Comparison of ENCODE assay signal across 19 cellular contexts in the genomic region with DNA sequence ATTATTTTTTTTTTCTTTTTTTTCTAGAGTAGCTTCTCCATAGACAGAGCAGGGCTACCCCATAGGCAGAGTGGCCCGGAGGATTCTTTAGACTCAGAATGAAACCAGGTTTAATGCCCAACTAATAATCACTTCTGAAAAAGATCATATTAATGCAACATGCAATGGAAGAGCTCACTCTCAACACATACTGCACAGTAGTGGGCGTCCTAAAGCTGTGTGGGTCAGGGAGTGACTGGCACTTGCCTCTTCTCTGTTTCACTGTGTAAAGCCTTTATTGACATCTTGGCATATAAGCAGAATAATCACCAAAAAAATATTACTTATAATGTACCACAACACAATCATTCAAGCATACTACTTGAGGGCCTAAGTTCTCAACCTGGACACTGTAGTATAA. TPM values are rescaled to one million over a fixed set of nuclear protein-coding genes. Genes with fewer than 3 reads are reported as not detected.
DNase-seq lines count a peak whose midpoint lies in the region; ATAC-seq and TF ChIP-seq lines count a peak whose summit lies in the region.
"Had no signal": no experiment of that assay in that cellular context is flagged by ENCODE, and none has a peak within 500 bp of the region (broad histone marks: within the 10 kb centered on the region; RNA-seq: fewer than 3 reads in every experiment).

No MANE protein-coding gene starts in this region.

- ATAC-seq in GM18498 (IDR thresholded peaks at IDR 0.05; ENCODE audit: unreplicated experiment) (peak; percentile 49), GM21619 (IDR thresholded peaks at IDR 0.05; ENCODE audit: unreplicated experiment) (peak; percentile 53), Panc1 (no peak), omental fat pad (ENCODE audit: low FRiP score) (peak; percentile 14), GM21723 (IDR thresholded peaks at IDR 0.05; ENCODE audit: unreplicated experiment) (no peak), HG02763 (IDR thresholded peaks at IDR 0.05; ENCODE audit: unreplicated experiment) (no peak)
- ATAC-seq: PC-3 had no signal

- peaks cover 29% of the 10 kb centered on the region for H3K36me3 Mint-ChIP-seq in osteocyte (ENCODE audit: unreplicated experiment)

- intact Hi-C loops in Panc1 (cut with micrococcal nuclease; ENCODE audit: unreplicated experiment) = no loop called here

- H3K27ac Mint-ChIP-seq in osteocyte (ENCODE audit: unreplicated experiment) = no peak overlapping the region

- no peak overlapping the region for H3K4me3 ChIP-seq in Panc1 (ENCODE audit: low read depth in 2 of 2, low read length in 2 of 2)
- H3K4me3 ChIP-seq in effector memory CD4-positive, alpha-beta T cell (ENCODE audit: insufficient read depth, low read depth, low read length, poor library complexity, severe bottlenecking) = no peak overlapping the region

- H3K4me3 Mint-ChIP-seq in osteocyte (ENCODE audit: unreplicated experiment) = no peak overlapping the region

- POLR2A ChIA-PET in Panc1 (lab: Charles Lee) = interaction anchor here (0.7 kb wide), 1 partner anchor 21 kb away, joined by 3 read pairs; no protein-coding TSS in a partner anchor

- H3K36me3 ChIP-seq in Panc1 (ENCODE audit: control insufficient read depth, insufficient read depth, low read length) = no peaks in the 10 kb centered on the region
- peaks cover 24% of the 10 kb centered on the region for H3K36me3 ChIP-seq in effector memory CD4-positive, alpha-beta T cell (ENCODE audit: control insufficient read depth, insufficient read depth, low read length)

- no peak for DNase-seq in Panc1 (ENCODE audit: low read depth, low spot score)
- DNase-seq in omental fat pad (ENCODE audit: low spot score) = no peak
- no peak for DNase-seq in osteocyte (ENCODE audit: extremely low spot score, unreplicated experiment)
- no peak for DNase-seq in effector memory CD4-positive, alpha-beta T cell
- DNase-seq: GF-D8, H7, KG1, NCI-H1048, NCI-H1436 treated with DMSO at 0.1 percent for 48 hours, NCI-H2029 treated with DMSO at 0.1 percent for 48 hours, NCI-H2171 treated with DMSO at 0.1 percent for 48 hours, NCI-H446 treated with DMSO at 0.1 percent for 48 hours, NCI-H748 treated with DMSO at 0.1 percent for 48 hours, PC-3 had no signal

- peaks cover 13% of the 10 kb centered on the region for H3K4me1 Mint-ChIP-seq in osteocyte (ENCODE audit: unreplicated experiment)

- H3K27me3 ChIP-seq in Panc1 (ENCODE audit: control insufficient read depth, insufficient read depth, low read length) = no peaks in the 10 kb centered on the region
- no peaks in the 10 kb centered on the region for H3K27me3 ChIP-seq in effector memory CD4-positive, alpha-beta T cell (replicated peaks; ENCODE audit: control insufficient read depth, insufficient read depth, low read length, poor library complexity, severe bottlenecking)

- H3K9me3 ChIP-seq in Panc1 (ENCODE audit: control insufficient read depth, insufficient read depth, low read depth, low read length) = no peaks in the 10 kb centered on the region
- no peaks in the 10 kb centered on the region for H3K9me3 ChIP-seq in effector memory CD4-positive, alpha-beta T cell (ENCODE audit: control insufficient read depth, low read length)

- in situ Hi-C loops in Panc1 (cut with HindIII; ENCODE audit: low pct_unique_long_range_greater_than_20kb, low sequenced_read_pairs) = no loop called here

- TF ChIP-seq CTCF in Panc1 (IDR thresholded peaks at IDR 0.05) = no peak
- TF ChIP-seq CTCF in omental fat pad (IDR thresholded peaks at IDR 0.05) = no peak
- no peak for TF ChIP-seq CTCF in osteocyte (IDR thresholded peaks at IDR 0.05)

- CTCF ChIA-PET in Panc1 (lab: Charles Lee) = no interaction called here

- no peaks in the 10 kb centered on the region for H3K27me3 Mint-ChIP-seq in osteocyte (ENCODE audit: unreplicated experiment)

- H3K4me1 ChIP-seq in Panc1 (ENCODE audit: control insufficient read depth, insufficient read depth, low read length) = no peaks in the 10 kb centered on the region
- H3K4me1 ChIP-seq in effector memory CD4-positive, alpha-beta T cell (ENCODE audit: control insufficient read depth, insufficient read depth, low read length, poor library complexity, severe bottlenecking) = no peaks in the 10 kb centered on the region

- no peak overlapping the region for H3K27ac ChIP-seq in Panc1 (ENCODE audit: low read length)
- H3K27ac ChIP-seq in effector memory CD4-positive, alpha-beta T cell (ENCODE audit: insufficient read depth, low read length, poor library complexity, severe bottlenecking) = no peak overlapping the region
- H3K27ac ChIP-seq: C4-2B had no signal

- TSS peak; percentile 20 for BruUV-seq in Panc1 (replicated peaks; lab: Mats Ljungman, UMichigan)

- no peaks in the 10 kb centered on the region for H3K9me3 Mint-ChIP-seq in osteocyte (ENCODE audit: unreplicated experiment)

RNA-seq across cellular contexts. Expression of gene PWWP2A, which starts 11.1 kb away (rescaled TPM):
- total RNA-seq in Panc1 (2021; ENCODE audit: unreplicated experiment) = 22.6 TPM
- polyA plus RNA-seq in Panc1 (2012; ENCODE audit: insufficient read length) = 10.4 TPM
- total RNA-seq in omental fat pad = 10 to 100 TPM; 18.3 to 47.4 (median 24.4) TPM
- 21.9 and 22.3 TPM in 2 replicates for total RNA-seq in osteocyte

Comparison
In these comparisons a context has a peak if more than half of its experiments do, and no peak if none do; other contexts are left out.
1. ATAC-seq: peak in GM18498 (single experiment), GM21619 (single experiment) and omental fat pad (single experiment); none in Panc1 (single experiment), GM21723 (single experiment) and HG02763 (single experiment).